ENCODE assay signal across 2 cellular contexts in the genomic region with DNA sequence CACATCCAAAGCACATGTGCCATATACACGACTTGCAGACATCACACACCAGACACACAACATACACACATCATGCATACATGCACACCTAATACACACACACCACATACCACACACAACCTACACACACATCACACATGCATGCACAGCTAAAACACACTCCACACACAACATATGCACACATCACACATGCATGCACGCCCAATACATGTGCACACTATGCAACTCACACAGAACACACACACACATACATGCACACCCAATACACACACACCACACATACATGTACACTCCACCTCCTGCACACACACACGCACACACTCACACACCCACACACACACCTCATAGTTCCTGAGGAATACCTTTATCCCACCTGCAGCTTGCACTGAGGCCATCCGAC.
TF ChIP-seq lines count a peak whose summit lies in the region.

No MANE protein-coding gene starts in this region.

TF ChIP-seq in IMR-90, 13 proteins besides CTCF, POLR2A, EP300 and RAD21:
- TF ChIP-seq MAFK (IDR thresholded peaks at IDR 0.05; ENCODE audit: low read depth, low read length) (no peak), NFE2L2 (IDR thresholded peaks at IDR 0.05; ENCODE audit: low read depth, low read length) (no peak), BHLHE40 (IDR thresholded peaks at IDR 0.05; ENCODE audit: low read depth, low read length) (no peak), RCOR1 (IDR thresholded peaks at IDR 0.05; ENCODE audit: insufficient replicate concordance, low read length) (no peak), RFX5 (IDR thresholded peaks at IDR 0.05; ENCODE audit: low read depth, low read length) (no peak), FOS (IDR thresholded peaks at IDR 0.05; ENCODE audit: low read depth, low read length) (no peak), SMC3 (IDR thresholded peaks at IDR 0.05; ENCODE audit: low read depth, low read length) (no peak), CEBPB (IDR thresholded peaks at IDR 0.05; ENCODE audit: low read depth, low read length) (no peak), USF2 (IDR thresholded peaks at IDR 0.05; ENCODE audit: low read depth, low read length) (no peak), CHD1 (IDR thresholded peaks at IDR 0.05; ENCODE audit: low read depth, low read length) (no peak), MXI1 (IDR thresholded peaks at IDR 0.05; ENCODE audit: borderline replicate concordance, low read depth, low read length) (no peak), MAZ (IDR thresholded peaks at IDR 0.05; ENCODE audit: borderline replicate concordance, low read depth, low read length) (no peak)
- TF ChIP-seq, protein P1, sequence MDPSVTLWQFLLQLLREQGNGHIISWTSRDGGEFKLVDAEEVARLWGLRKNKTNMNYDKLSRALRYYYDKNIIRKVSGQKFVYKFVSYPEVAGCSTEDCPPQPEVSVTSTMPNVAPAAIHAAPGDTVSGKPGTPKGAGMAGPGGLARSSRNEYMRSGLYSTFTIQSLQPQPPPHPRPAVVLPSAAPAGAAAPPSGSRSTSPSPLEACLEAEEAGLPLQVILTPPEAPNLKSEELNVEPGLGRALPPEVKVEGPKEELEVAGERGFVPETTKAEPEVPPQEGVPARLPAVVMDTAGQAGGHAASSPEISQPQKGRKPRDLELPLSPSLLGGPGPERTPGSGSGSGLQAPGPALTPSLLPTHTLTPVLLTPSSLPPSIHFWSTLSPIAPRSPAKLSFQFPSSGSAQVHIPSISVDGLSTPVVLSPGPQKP (IDR thresholded peaks at IDR 0.05; ENCODE audit: borderline replicate concordance, low read depth, low read length) = no peak

TF ChIP-seq in H1, 55 proteins besides CTCF, POLR2A, EP300 and RAD21:
- TF ChIP-seq SAP30 (IDR thresholded peaks at IDR 0.05; ENCODE audit: insufficient read depth, insufficient replicate concordance, low read length) = no peak
- TF ChIP-seq NRF1 (IDR thresholded peaks at IDR 0.05; ENCODE audit: low read depth, low read length) = no peak
- no peak for TF ChIP-seq RBBP5 (IDR thresholded peaks at IDR 0.05; ENCODE audit: borderline replicate concordance, low read depth, low read length)
- TF ChIP-seq, protein P2, sequence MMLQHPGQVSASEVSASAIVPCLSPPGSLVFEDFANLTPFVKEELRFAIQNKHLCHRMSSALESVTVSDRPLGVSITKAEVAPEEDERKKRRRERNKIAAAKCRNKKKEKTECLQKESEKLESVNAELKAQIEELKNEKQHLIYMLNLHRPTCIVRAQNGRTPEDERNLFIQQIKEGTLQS (IDR thresholded peaks at IDR 0.05; ENCODE audit: insufficient read depth, low read depth, low read length) = no peak
- no peak for TF ChIP-seq SP2 (IDR thresholded peaks at IDR 0.05; ENCODE audit: low read length)
- TF ChIP-seq ZNF274 (IDR thresholded peaks at IDR 0.05; ENCODE audit: borderline replicate concordance, extremely low read depth, low read length) = no peak
- no peak for TF ChIP-seq TAF7 (optimal IDR thresholded peaks at IDR 0.05; ENCODE audit: borderline replicate concordance, low read depth, low read length)
- TF ChIP-seq TAF1 (IDR thresholded peaks at IDR 0.05; ENCODE audit: low read depth, low read length) = no peak
- TF ChIP-seq, protein P3, sequence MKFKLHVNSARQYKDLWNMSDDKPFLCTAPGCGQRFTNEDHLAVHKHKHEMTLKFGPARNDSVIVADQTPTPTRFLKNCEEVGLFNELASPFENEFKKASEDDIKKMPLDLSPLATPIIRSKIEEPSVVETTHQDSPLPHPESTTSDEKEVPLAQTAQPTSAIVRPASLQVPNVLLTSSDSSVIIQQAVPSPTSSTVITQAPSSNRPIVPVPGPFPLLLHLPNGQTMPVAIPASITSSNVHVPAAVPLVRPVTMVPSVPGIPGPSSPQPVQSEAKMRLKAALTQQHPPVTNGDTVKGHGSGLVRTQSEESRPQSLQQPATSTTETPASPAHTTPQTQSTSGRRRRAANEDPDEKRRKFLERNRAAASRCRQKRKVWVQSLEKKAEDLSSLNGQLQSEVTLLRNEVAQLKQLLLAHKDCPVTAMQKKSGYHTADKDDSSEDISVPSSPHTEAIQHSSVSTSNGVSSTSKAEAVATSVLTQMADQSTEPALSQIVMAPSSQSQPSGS (IDR thresholded peaks at IDR 0.05; ENCODE audit: low read length) = no peak
